Comparison of ENCODE assay signal across 34 cellular contexts in genomic region chr15:83833569-83833968, GRCh38.
"Had no signal": no experiment of that assay in that cellular context is flagged by ENCODE, and none has a peak within 500 bp of the region (broad histone marks: within the 10 kb centered on the region; RNA-seq: fewer than 3 reads in every experiment).

No MANE protein-coding gene starts in this region.

- H3K36me3 ChIP-seq: esophagus muscularis mucosa, gastrocnemius medialis, WERI-Rb-1 had no signal

- ATAC-seq: activated CD4-positive, CD25-positive, alpha-beta regulatory T cell treated with anti-CD3 and anti-CD28 coated beads, Interleukin-2, amount 50 U/mL, for 24 hours; activated naive CD4-positive, alpha-beta T cell treated with anti-CD3 and anti-CD28 coated beads, Interleukin-2, amount 50 U/mL, for 72 hours; activated T-cell treated with anti-CD3 and anti-CD28 coated beads, Interleukin-2, amount 50 U/mL, for 72 hours; body of pancreas; effector memory CD8-positive, alpha-beta T cell; foreskin keratinocyte; gastrocnemius medialis; heart left ventricle; T-helper 17 cell had no signal

- H3K9me3 ChIP-seq: body of pancreas, esophagus muscularis mucosa, gastrocnemius medialis, heart left ventricle had no signal

- FAIRE-seq: colon, endothelial cell of umbilical vein had no signal

- H3K4me1 ChIP-seq: body of pancreas, esophagus muscularis mucosa, foreskin keratinocyte, gastrocnemius medialis, heart left ventricle had no signal

- DNase-seq: activated B cell treated with CpG ODN at 0.5 μM for 24 hours; activated CD4-positive, alpha-beta memory T cell treated with anti-CD3 and anti-CD28 coated beads, Interleukin-2, amount 10 ng/mL, durations not matched to agents 7 days and 5 days; activated CD4-positive, alpha-beta T cell treated with anti-CD3 and anti-CD28 coated beads for 4 hours; activated CD4-positive, alpha-beta T cell treated with anti-CD3 and anti-CD28 coated beads, Interleukin-2, amount 10 ng/mL, durations not matched to agents 7 days and 5 days; activated CD4-positive, alpha-beta T cell treated with anti-CD3 and anti-CD28 coated beads, Interleukin-2, amount 50 U/mL, for 4 hours; activated CD8-positive, alpha-beta memory T cell treated with anti-CD3 and anti-CD28 coated beads, Interleukin-2, amount 50 U/mL, for 48 hours; activated gamma-delta T cell; activated naive CD4-positive, alpha-beta T cell; activated naive CD4-positive, alpha-beta T cell treated with anti-CD3 and anti-CD28 coated beads, Interleukin-2, amount 10 ng/mL, durations not matched to agents 7 days and 5 days; activated naive CD8-positive, alpha-beta T cell treated with anti-CD3 and anti-CD28 coated beads, Interleukin-2, amount 10 ng/mL, durations not matched to agents 7 days and 5 days; activated T-cell treated with anti-CD3 and anti-CD28 coated beads for 4 hours; activated T-cell treated with anti-CD3 and anti-CD28 coated beads, Interleukin-2, amount 50 U/mL, for 24 hours; activated T-cell treated with anti-CD3 and anti-CD28 coated beads, Interleukin-2, amount 50 U/mL, for 72 hours; amniotic stem cell; anterior cingulate cortex; body of pancreas; caudate nucleus; cortex of kidney; dermis blood vessel endothelial cell; effector CD4-positive, alpha-beta T cell; effector memory CD8-positive, alpha-beta T cell; foreskin keratinocyte; gastrocnemius medialis; glutamatergic neuron; heart left ventricle; T-helper 1 cell; T-helper 17 cell; T1000; WERI-Rb-1 had no signal

- H3K27ac ChIP-seq: body of pancreas, esophagus muscularis mucosa, foreskin keratinocyte, gastrocnemius medialis, WERI-Rb-1 had no signal

- H3K27me3 ChIP-seq: body of pancreas, esophagus muscularis mucosa, gastrocnemius medialis, heart left ventricle had no signal

- H3K4me3 ChIP-seq: body of pancreas, esophagus muscularis mucosa, gastrocnemius medialis, heart left ventricle had no signal
